ENCODE assay signal across 16 cellular contexts in the genomic region with DNA sequence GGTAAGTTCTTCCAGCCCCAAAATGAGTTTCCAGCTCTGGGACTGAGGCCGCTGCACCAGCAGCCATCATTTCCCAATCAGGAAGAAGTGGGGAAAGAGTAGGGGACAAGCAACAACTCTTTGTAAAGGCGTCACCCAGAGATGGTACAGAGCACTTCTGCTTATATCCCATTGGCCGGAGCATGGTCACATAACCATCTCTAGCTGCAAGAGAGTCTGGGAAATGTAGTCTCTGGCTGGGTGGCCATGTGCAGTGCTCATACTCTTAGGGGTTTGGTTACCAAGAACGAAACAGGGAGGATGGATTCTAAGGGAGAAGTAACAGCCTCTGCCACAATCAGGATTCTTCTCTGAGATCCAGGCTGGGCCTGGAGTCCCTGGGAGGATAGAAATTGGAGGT. TPM values are rescaled to one million over a fixed set of nuclear protein-coding genes. Genes with fewer than 3 reads are reported as not detected.
"Had no signal": no experiment of that assay in that cellular context is flagged by ENCODE, and none has a peak within 500 bp of the region (broad histone marks: within the 10 kb centered on the region; RNA-seq: fewer than 3 reads in every experiment).

No MANE protein-coding gene starts in this region.

- H3K27me3 Mint-ChIP-seq: activated naive CD8-positive, alpha-beta T cell; central memory CD8-positive, alpha-beta T cell had no signal

- H3K9me3 ChIP-seq: lower lobe of right lung had no signal

- H3K27ac Mint-ChIP-seq: activated naive CD8-positive, alpha-beta T cell; mesothelial cell of epicardium had no signal

- H3K9me3 Mint-ChIP-seq: central memory CD8-positive, alpha-beta T cell had no signal

- H3K4me1 ChIP-seq: lower lobe of right lung, tibial nerve had no signal

- H3K79me2 ChIP-seq: hepatocyte had no signal

- H3K4me3 Mint-ChIP-seq: activated naive CD8-positive, alpha-beta T cell; activated T-cell treated with anti-CD3 and anti-CD28 coated beads, Interleukin-2, amount 50 U/mL, for 4 hours; brain; central memory CD8-positive, alpha-beta T cell; mesothelial cell of epicardium had no signal

- H3K4me2 ChIP-seq: hepatocyte had no signal

- H3K27ac ChIP-seq: hepatocyte, lower lobe of right lung, skin epidermis, tibial nerve had no signal

- H3K27me3 ChIP-seq: hepatocyte, tibial nerve had no signal

- H3K4me3 ChIP-seq: hepatocyte, lower lobe of right lung, skin epidermis, tibial nerve had no signal

- DNase-seq: activated CD4-positive, alpha-beta T cell treated with anti-CD3 and anti-CD28 coated beads, Interleukin-2, amount 50 U/mL, for 4 hours; activated CD4-positive, CD25-positive, alpha-beta regulatory T cell treated with anti-CD3 and anti-CD28 coated beads, Interleukin-2, amount 50 U/mL, for 72 hours; activated effector memory CD4-positive, alpha-beta T cell treated with anti-CD3 and anti-CD28 coated beads, Interleukin-2, amount 50 U/mL, for 16 hours; activated T-cell treated with anti-CD3 and anti-CD28 coated beads, Interleukin-2, amount 50 U/mL, for 4 hours; amygdala; cortex of kidney; lower lobe of right lung; retina had no signal

- ATAC-seq: activated T-cell treated with anti-CD3 and anti-CD28 coated beads, Interleukin-2, amount 50 U/mL, for 4 hours had no signal

- H2AFZ ChIP-seq: hepatocyte had no signal

- H3K4me1 Mint-ChIP-seq: central memory CD8-positive, alpha-beta T cell; mesothelial cell of epicardium had no signal

RNA-seq across cellular contexts. Expression of gene CKM, which starts 26.3 kb away (rescaled TPM):
- total RNA-seq: activated T-cell treated with anti-CD3 and anti-CD28 coated beads, Interleukin-2, amount 50 U/mL, for 4 hours; mesothelial cell of epicardium; T-helper 2 cell treated with Interferon-gamma antibody and Interleukin-4, amounts not matched to agents 100 ng/mL and 5 ng/mL, for 36 hours had no signal

RNA-seq across cellular contexts. Expression of gene KLC3, which starts 44.2 kb away (rescaled TPM):
- total RNA-seq: activated T-cell treated with anti-CD3 and anti-CD28 coated beads, Interleukin-2, amount 50 U/mL, for 4 hours; T-helper 2 cell treated with Interferon-gamma antibody and Interleukin-4, amounts not matched to agents 100 ng/mL and 5 ng/mL, for 36 hours; tibial nerve had no signal

RNA-seq across cellular contexts. Expression of gene EXOC3L2, which starts 51.2 kb away (rescaled TPM):
- total RNA-seq: activated T-cell treated with anti-CD3 and anti-CD28 coated beads, Interleukin-2, amount 50 U/mL, for 4 hours; T-helper 2 cell treated with Interferon-gamma antibody and Interleukin-4, amounts not matched to agents 100 ng/mL and 5 ng/mL, for 36 hours had no signal
- polyA plus RNA-seq: hepatocyte had no signal
